ENCODE assay signal across 35 cellular contexts in genomic region chr7:100038326-100038725, GRCh38.
"Had no signal": no experiment of that assay in that cellular context is flagged by ENCODE, and none has a peak within 500 bp of the region (broad histone marks: within the 10 kb centered on the region; RNA-seq: fewer than 3 reads in every experiment).

No MANE protein-coding gene starts in this region.

- H3K27me3 ChIP-seq: adrenal gland, breast epithelium, cardiac muscle cell, colonic mucosa, esophagus squamous epithelium, gastroesophageal sphincter, heart right ventricle had no signal

- H3K9me3 ChIP-seq: adrenal gland, breast epithelium, colonic mucosa, esophagus squamous epithelium, gastroesophageal sphincter, heart right ventricle had no signal

- ATAC-seq: activated CD4-positive, CD25-positive, alpha-beta regulatory T cell treated with anti-CD3 and anti-CD28 coated beads, Interleukin-2, amount 50 U/mL, for 24 hours; activated CD8-positive, alpha-beta T cell treated with anti-CD3 and anti-CD28 coated beads for 36 hours; activated naive CD8-positive, alpha-beta T cell treated with anti-CD3 and anti-CD28 coated beads, Interleukin-2, amount 50 U/mL, for 24 hours; activated T-cell treated with anti-CD3 and anti-CD28 coated beads, Interleukin-2, amount 50 U/mL, for 4 hours; activated T-helper 17 cell treated with anti-CD3 and anti-CD28 coated beads, Interleukin-2, amount 50 U/mL, for 72 hours; gastroesophageal sphincter; heart right ventricle; T-helper 17 cell had no signal

- H3K4me1 ChIP-seq: breast epithelium, gastroesophageal sphincter had no signal

- H3K4me1 Mint-ChIP-seq: activated T-helper 17 cell treated with anti-CD3 and anti-CD28 coated beads, Interleukin-2, amount 50 U/mL, for 72 hours; brain; T-helper 17 cell had no signal

- H3K27me3 Mint-ChIP-seq: activated B cell treated with CpG ODN at 0.5 μM for 24 hours; activated CD8-positive, alpha-beta T cell treated with anti-CD3 and anti-CD28 coated beads for 36 hours; activated naive CD4-positive, alpha-beta T cell treated with anti-CD3 and anti-CD28 coated beads, Interleukin-2, amount 50 U/mL, for 24 hours; activated naive CD8-positive, alpha-beta T cell treated with anti-CD3 and anti-CD28 coated beads for 36 hours; activated naive CD8-positive, alpha-beta T cell treated with anti-CD3 and anti-CD28 coated beads, Interleukin-2, amount 50 U/mL, for 24 hours; activated T-helper 17 cell treated with anti-CD3 and anti-CD28 coated beads, Interleukin-2, amount 50 U/mL, for 72 hours; brain; T-helper 17 cell had no signal

- H3K9me3 Mint-ChIP-seq: activated B cell treated with CpG ODN at 0.5 μM for 24 hours; activated CD8-positive, alpha-beta T cell treated with anti-CD3 and anti-CD28 coated beads for 36 hours; activated naive CD4-positive, alpha-beta T cell treated with anti-CD3 and anti-CD28 coated beads for 36 hours; activated naive CD4-positive, alpha-beta T cell treated with anti-CD3 and anti-CD28 coated beads, Interleukin-2, amount 50 U/mL, for 24 hours; activated naive CD8-positive, alpha-beta T cell treated with anti-CD3 and anti-CD28 coated beads, Interleukin-2, amount 50 U/mL, for 24 hours; activated T-cell treated with anti-CD3 and anti-CD28 coated beads, Interleukin-2, amount 50 U/mL, for 4 hours; activated T-helper 17 cell treated with anti-CD3 and anti-CD28 coated beads, Interleukin-2, amount 50 U/mL, for 72 hours; T-helper 2 cell treated with Interferon-gamma antibody and Interleukin-4, amounts not matched to agents 5 μg/mL and 100 μg/mL, for 36 hours had no signal

- H3K4me3 Mint-ChIP-seq: activated B cell treated with CpG ODN at 0.5 μM for 24 hours; activated CD8-positive, alpha-beta T cell treated with anti-CD3 and anti-CD28 coated beads for 36 hours; activated naive CD4-positive, alpha-beta T cell treated with anti-CD3 and anti-CD28 coated beads for 36 hours; activated naive CD4-positive, alpha-beta T cell treated with anti-CD3 and anti-CD28 coated beads, Interleukin-2, amount 50 U/mL, for 24 hours; activated naive CD8-positive, alpha-beta T cell treated with anti-CD3 and anti-CD28 coated beads for 36 hours; activated naive CD8-positive, alpha-beta T cell treated with anti-CD3 and anti-CD28 coated beads, Interleukin-2, amount 50 U/mL, for 24 hours; activated T-cell treated with anti-CD3 and anti-CD28 coated beads, Interleukin-2, amount 50 U/mL, for 4 hours; activated T-helper 17 cell treated with anti-CD3 and anti-CD28 coated beads, Interleukin-2, amount 50 U/mL, for 72 hours; brain; T-helper 17 cell; T-helper 2 cell treated with Interferon-gamma antibody and Interleukin-4, amounts not matched to agents 5 μg/mL and 100 μg/mL, for 36 hours had no signal

- H3K4me3 ChIP-seq: adrenal gland, breast epithelium, cardiac muscle cell, colonic mucosa, esophagus squamous epithelium, gastroesophageal sphincter, heart right ventricle had no signal

- FAIRE-seq: endometrium, endothelial cell of umbilical vein had no signal

- H3K27ac ChIP-seq: breast epithelium, cardiac muscle cell, colonic mucosa, epithelial cell of prostate, esophagus squamous epithelium, gastroesophageal sphincter, heart right ventricle, WERI-Rb-1 had no signal

- DNase-seq: activated B cell treated with CpG ODN at 0.5 μM for 24 hours; activated CD4-positive, alpha-beta T cell treated with anti-CD3 and anti-CD28 coated beads for 48 hours; activated CD4-positive, alpha-beta T cell treated with anti-CD3 and anti-CD28 coated beads, Interleukin-2, amount 50 U/mL, for 1 hour; activated CD4-positive, alpha-beta T cell treated with anti-CD3 and anti-CD28 coated beads, Interleukin-2, amount 50 U/mL, for 48 hours; activated CD8-positive, alpha-beta memory T cell treated with anti-CD3 and anti-CD28 coated beads for 24 hours; activated CD8-positive, alpha-beta T cell treated with anti-CD3 and anti-CD28 coated beads for 36 hours; activated effector memory CD4-positive, alpha-beta T cell treated with anti-CD3 and anti-CD28 coated beads, Interleukin-2, amount 50 U/mL, for 16 hours; activated naive CD4-positive, alpha-beta T cell treated with anti-CD3 and anti-CD28 coated beads for 36 hours; activated naive CD8-positive, alpha-beta T cell treated with anti-CD3 and anti-CD28 coated beads for 36 hours; activated naive CD8-positive, alpha-beta T cell treated with anti-CD3 and anti-CD28 coated beads, Interleukin-2, amount 50 U/mL, for 24 hours; activated T-cell treated with anti-CD3 and anti-CD28 coated beads, Interleukin-2, amount 50 U/mL, for 4 hours; adrenal gland; amygdala; aorta; central memory CD4-positive, alpha-beta T cell; cerebellar nuclear complex; colonic mucosa; effector CD8-positive, alpha-beta T cell; esophagus squamous epithelium; foreskin melanocyte; heart right ventricle; T-helper 17 cell; T1000; WERI-Rb-1 had no signal

- H3K36me3 ChIP-seq: colonic mucosa had no signal

- H3K27ac Mint-ChIP-seq: activated B cell treated with CpG ODN at 0.5 μM for 24 hours; activated CD8-positive, alpha-beta T cell treated with anti-CD3 and anti-CD28 coated beads for 36 hours; activated naive CD4-positive, alpha-beta T cell treated with anti-CD3 and anti-CD28 coated beads for 36 hours; activated naive CD4-positive, alpha-beta T cell treated with anti-CD3 and anti-CD28 coated beads, Interleukin-2, amount 50 U/mL, for 24 hours; activated naive CD8-positive, alpha-beta T cell treated with anti-CD3 and anti-CD28 coated beads for 36 hours; activated naive CD8-positive, alpha-beta T cell treated with anti-CD3 and anti-CD28 coated beads, Interleukin-2, amount 50 U/mL, for 24 hours; activated T-helper 17 cell treated with anti-CD3 and anti-CD28 coated beads, Interleukin-2, amount 50 U/mL, for 72 hours; T-helper 2 cell treated with Interferon-gamma antibody and Interleukin-4, amounts not matched to agents 5 μg/mL and 100 μg/mL, for 36 hours had no signal
